ENCODE assay signal across 8 cellular contexts in genomic region chr2:218781691-218782528, GRCh38. TPM values are rescaled to one million over a fixed set of nuclear protein-coding genes. Genes with fewer than 3 reads are reported as not detected.
DNase-seq lines count a peak whose midpoint lies in the region; FAIRE-seq and TF ChIP-seq lines count a peak whose summit lies in the region.

TSS of gene CYP27A1 (plus strand) at chr2:218782147. CDS start at chr2:218782183, 36 bp downstream.

- no peak within 1 kb of the TSS for H3K4me3 Mint-ChIP-seq in activated naive CD4-positive, alpha-beta T cell treated with anti-CD3 and anti-CD28 coated beads for 36 hours

- H3K27ac Mint-ChIP-seq in activated naive CD4-positive, alpha-beta T cell treated with anti-CD3 and anti-CD28 coated beads for 36 hours = no peak within 1 kb of the TSS

- no peak for TF ChIP-seq CTCF in kidney (IDR thresholded peaks at IDR 0.05; ENCODE audit: borderline replicate concordance, extremely low read depth, insufficient read depth)

- peak within 1 kb of the TSS; percentile 79 to 81 for H3K9ac ChIP-seq in kidney (ENCODE audit: low read length in 2 of 2)

- H3K36me3 ChIP-seq in kidney (ENCODE audit: control insufficient read depth in 1 of 2, insufficient read depth in 2 of 2, low read length in 2 of 2) = no peaks in the 10 kb centered on the region

- no peaks in the 10 kb centered on the region for H3K9me3 ChIP-seq in kidney (ENCODE audit: control insufficient read depth in 1 of 2, low read length in 2 of 2)

- H3K27ac ChIP-seq in caudate nucleus (ENCODE audit: low read depth, low read length) = peak within 1 kb of the TSS; percentile 87
- H3K27ac ChIP-seq in kidney (ENCODE audit: low read depth in 2 of 2, low read length in 2 of 2) = peak within 1 kb of the TSS; percentile 74 to 81
- H3K27ac ChIP-seq in skin epidermis = peak within 1 kb of the TSS; percentile 32 to 92 (median 84)

- FAIRE-seq in kidney (lab: Jason Lieb, UNC) = no peak

- H3K4me1 Mint-ChIP-seq in activated naive CD4-positive, alpha-beta T cell treated with anti-CD3 and anti-CD28 coated beads for 36 hours (ENCODE audit: low read depth) = peaks cover 3% of the 10 kb centered on the region

- peaks cover 8% of the 10 kb centered on the region for H3K9me3 Mint-ChIP-seq in activated naive CD4-positive, alpha-beta T cell treated with anti-CD3 and anti-CD28 coated beads for 36 hours

- peak; percentile 9 for DNase-seq in stimulated activated CD4-positive, alpha-beta T cell treated with anti-CD3 and anti-CD28 coated beads, Interleukin-15, amount 100 ng/mL, for 24 hours
- no peak for DNase-seq in stimulated activated CD4-positive, alpha-beta T cell treated with anti-CD3 and anti-CD28 coated beads, Interleukin-12 subunit alpha, Interleukin-12 subunit beta, amount 100 ng/mL, for 4 hours
- peak in 53 of 61 donors; percentile 9 to 81 (median 47) for DNase-seq in caudate nucleus (lab: John Stamatoyannopoulos, UW)
- peak; percentile 83 for DNase-seq in kidney
- DNase-seq in kidney glomerular epithelial cell (lab: John Stamatoyannopoulos, UW) = no peak
- no peak for DNase-seq in SHP77 treated with DMSO at 0.1 percent for 48 hours (lab: John Stamatoyannopoulos, UW)
- DNase-seq in activated naive CD4-positive, alpha-beta T cell treated with anti-CD3 and anti-CD28 coated beads for 36 hours = no peak

- CTCF ChIA-PET in activated naive CD4-positive, alpha-beta T cell treated with anti-CD3 and anti-CD28 coated beads for 36 hours (lab: Charles Lee) = interaction anchor here (0.6 to 1.0 kb wide), 3 partner anchors 10 to 897 kb away, joined by 3 to 4 read pairs (median 3); no protein-coding TSS in a partner anchor

- peaks cover 40% of the 10 kb centered on the region for H3K27me3 Mint-ChIP-seq in activated naive CD4-positive, alpha-beta T cell treated with anti-CD3 and anti-CD28 coated beads for 36 hours (ENCODE audit: low read depth)

- H3K4me1 ChIP-seq in kidney (ENCODE audit: control insufficient read depth in 1 of 2, insufficient read depth in 1 of 2, low read depth in 1 of 2, low read length in 2 of 2) = peaks cover 8 to 14% of the 10 kb centered on the region in 2 donors

- peak within 1 kb of the TSS; percentile 85 to 90 for H3K4me3 ChIP-seq in kidney (ENCODE audit: low read length in 2 of 2)
- peak within 1 kb of the TSS; percentile 38 to 61 (median 55) for H3K4me3 ChIP-seq in skin epidermis

- peaks cover 8% of the 10 kb centered on the region for H3K36me3 Mint-ChIP-seq in activated naive CD4-positive, alpha-beta T cell treated with anti-CD3 and anti-CD28 coated beads for 36 hours (ENCODE audit: low read depth)

- intact Hi-C loops in kidney (cut with DNase I) = no loop called here
- intact Hi-C loops in activated naive CD4-positive, alpha-beta T cell treated with anti-CD3 and anti-CD28 coated beads for 36 hours (cut with micrococcal nuclease) = no loop called here

RNA-seq across cellular contexts. Expression of gene CYP27A1, which starts in this region (rescaled TPM):
- 18.5 TPM for total RNA-seq in kidney
- polyA plus RNA-seq in kidney (ENCODE audit: insufficient read depth, low read depth, low replicate concordance) = 43.3 TPM
- total RNA-seq in activated naive CD4-positive, alpha-beta T cell treated with anti-CD3 and anti-CD28 coated beads for 36 hours = not detected

Comparison
In these comparisons a context has a peak if more than half of its experiments do, and no peak if none do; other contexts are left out.
1. RNA of gene CYP27A1 (total RNA-seq): 18.5 TPM in kidney (single experiment); not detected in activated naive CD4-positive, alpha-beta T cell treated with anti-CD3 and anti-CD28 coated beads for 36 hours; every median in the first group is over 10 times any median in the second.
2. DNase-seq: peak in stimulated activated CD4-positive, alpha-beta T cell treated with anti-CD3 and anti-CD28 coated beads, Interleukin-15, amount 100 ng/mL, for 24 hours (single experiment), caudate nucleus (53 of 61) and kidney (single experiment); none in stimulated activated CD4-positive, alpha-beta T cell treated with anti-CD3 and anti-CD28 coated beads, Interleukin-12 subunit alpha, Interleukin-12 subunit beta, amount 100 ng/mL, for 4 hours (single experiment), kidney glomerular epithelial cell (single experiment), SHP77 treated with DMSO at 0.1 percent for 48 hours (single experiment) and activated naive CD4-positive, alpha-beta T cell treated with anti-CD3 and anti-CD28 coated beads for 36 hours (single experiment).
3. Peak in every context shown above with its lines, with median percentiles within 50 percentile points of each other: H3K27ac ChIP-seq.